In the genomic region with DNA sequence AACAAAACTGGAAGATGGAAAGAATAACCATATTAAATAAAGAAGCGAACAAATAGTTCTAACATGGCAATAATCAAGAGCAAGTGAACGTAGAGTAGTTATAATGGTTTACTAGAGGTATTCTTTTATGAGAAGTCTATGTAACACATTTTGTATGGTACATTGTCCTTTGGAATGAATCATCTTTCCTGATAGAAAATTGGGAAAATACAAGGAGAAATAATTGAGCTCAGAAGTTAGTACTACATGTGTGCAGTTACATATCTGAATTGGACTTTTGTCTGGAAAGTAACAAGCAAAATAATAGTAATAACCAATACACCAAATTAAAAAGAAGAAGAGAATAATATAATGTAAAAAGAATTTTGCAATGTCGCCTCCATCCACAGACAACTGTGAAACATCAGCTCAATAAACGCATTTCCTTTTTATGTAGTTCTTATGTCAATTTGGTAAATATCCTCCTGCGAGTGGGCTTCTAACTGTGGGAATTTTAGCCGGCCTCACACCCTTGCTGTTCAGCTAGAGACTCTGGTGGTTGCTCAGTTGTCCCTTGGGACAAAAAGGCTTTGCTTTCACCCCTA, we compare ENCODE assay signal across 8 cellular contexts. TPM values are rescaled to one million over a fixed set of nuclear protein-coding genes. Genes with fewer than 3 reads are reported as not detected.
DNase-seq lines count a peak whose midpoint lies in the region; ATAC-seq and TF ChIP-seq lines count a peak whose summit lies in the region.

No MANE protein-coding gene starts in this region.

- WGBS in HUES64, result 90% methylated on average over 5 of the region's 6 CpGs

- H3K4me3 Mint-ChIP-seq in naive B cell, result peak overlapping the region in 6 of 8 donors; percentile 58 to 100 (median 93)

- peaks cover 20% of the 10 kb centered on the region for H3K4me1 ChIP-seq in HUES64 (ENCODE audit: insufficient read depth, low read length)

- in situ Hi-C loops in astrocyte of the spinal cord (cut with HindIII; ENCODE audit: low sequenced_read_pairs), result no loop called here

- CTCF ChIA-PET in AG04449 (lab: Yijun Ruan, JAX), result interaction anchor here (0.8 to 3.7 kb wide), 8 partner anchors 12 to 193 kb away, joined by 3 to 24 read pairs (median 6); no protein-coding TSS in a partner anchor

- ATAC-seq in naive B cell (ENCODE audit: low read depth in 2 of 2), result no peak
- ATAC-seq in esophagus mucosa, result no peak

- H3K4me3 ChIP-seq in AG04449 (ENCODE audit: low read depth, low read length), result peak overlapping the region; percentile 89
- peak overlapping the region; percentile 89; the same call in 1 of the 2 replicates for H3K4me3 ChIP-seq in HUES64 (ENCODE audit: low read length)
- peak overlapping the region; percentile 99 for H3K4me3 ChIP-seq in astrocyte of the spinal cord (ENCODE audit: low read depth, low read length)

- peaks cover 23% of the 10 kb centered on the region for H3K36me3 ChIP-seq in HUES64 (ENCODE audit: insufficient read depth, low read length)

- POLR2A ChIA-PET in AG04449 (lab: Yijun Ruan, JAX), result interaction anchor here (1.5 to 2.4 kb wide), 3 partner anchors 9 to 76 kb away, joined by 6 to 21 read pairs (median 8); a partner anchor contains a TSS

- TF ChIP-seq CTCF in AG04449 (IDR thresholded peaks at IDR 0.05; ENCODE audit: insufficient read depth, low read length, missing control alignments) (no peak), astrocyte of the spinal cord (IDR thresholded peaks at IDR 0.05; ENCODE audit: low read depth, low read length) (no peak)

- H3K36me3 Mint-ChIP-seq in naive B cell, result peaks cover 4 to 13% of the 10 kb centered on the region in 2 donors

- peak overlapping the region; percentile 97 to 100 (median 99) for H3K27ac Mint-ChIP-seq in naive B cell

- H3K9me3 Mint-ChIP-seq in naive B cell, result no peaks in the 10 kb centered on the region

- H3K27ac ChIP-seq in HUES64 (ENCODE audit: low read depth, low read length), result no peak overlapping the region

- no peaks in the 10 kb centered on the region for H3K9me3 ChIP-seq in HUES64 (ENCODE audit: insufficient read depth, low read depth, low read length)

- H3K9ac ChIP-seq in HUES64 (ENCODE audit: low read depth, low read length), result peak overlapping the region; percentile 43; the same call in 1 of the 2 replicates

- DNase-seq in AG04449 (ENCODE audit: low read depth, low spot score) (no peak), astrocyte of the spinal cord (ENCODE audit: low read depth, low spot score) (peak; percentile 19), naive B cell (no peak), epidermal melanocyte (ENCODE audit: insufficient read length, low spot score) (no peak), GM03348 (ENCODE audit: low spot score) (no peak), SHP77 (lab: John Stamatoyannopoulos, UW) (no peak)

- H3K27me3 Mint-ChIP-seq in naive B cell, result no peaks in the 10 kb centered on the region

- H3K4me1 Mint-ChIP-seq in naive B cell, result peaks cover 0 to 26% (median 3%) of the 10 kb centered on the region in 3 donors

- no peaks in the 10 kb centered on the region for H3K27me3 ChIP-seq in HUES64 (ENCODE audit: insufficient read depth, low read length)

RNA-seq across cellular contexts. Expression of a gene that starts 0.9 kb away (rescaled TPM):
- 521 TPM for polyA plus RNA-seq in HUES64 (2013, experiment 1 of 2)
- polyA plus RNA-seq in HUES64 (2013, experiment 2 of 2), result 770 TPM
- 100 to 1,000 TPM; 272 to 383 (median 304) TPM for polyA plus RNA-seq in naive B cell (ENCODE audit: low read depth in 6 of 6)
- 14.0 TPM for total RNA-seq in esophagus mucosa

RNA-seq across cellular contexts. Expression of a gene that starts 58.6 kb away (rescaled TPM):
- polyA plus RNA-seq in HUES64 (2013, experiment 1 of 2), result 2,373 TPM
- polyA plus RNA-seq in HUES64 (2013, experiment 2 of 2), result 2,516 TPM
- 100 to 1,000 TPM; 355 to 614 (median 402) TPM for polyA plus RNA-seq in naive B cell (ENCODE audit: low read depth in 6 of 6)
- 536 TPM for total RNA-seq in esophagus mucosa
